In genomic region chr14:104094709-104095425, GRCh38 we compare ENCODE assay signal across 9 cellular contexts. TPM values are rescaled to one million over a fixed set of nuclear protein-coding genes. Genes with fewer than 3 reads are reported as not detected.
DNase-seq lines count a peak whose midpoint lies in the region; ATAC-seq and TF ChIP-seq lines count a peak whose summit lies in the region.
"Had no signal": no experiment of that assay in that cellular context is flagged by ENCODE, and none has a peak within 500 bp of the region (broad histone marks: within the 10 kb centered on the region; RNA-seq: fewer than 3 reads in every experiment).

No MANE protein-coding gene starts in this region.

- no peak for ATAC-seq in GM21786 (IDR thresholded peaks at IDR 0.05; ENCODE audit: unreplicated experiment)

- no peak for TF ChIP-seq POLR2A in uterus (IDR thresholded peaks at IDR 0.05)

- H2AFZ ChIP-seq in parathyroid adenoma, result peak overlapping the region; percentile 42

- no peaks in the 10 kb centered on the region for H3K36me3 ChIP-seq in parathyroid adenoma (ENCODE audit: control insufficient read depth, insufficient read depth, low read length)
- no peaks in the 10 kb centered on the region for H3K36me3 ChIP-seq in uterus

- TF ChIP-seq CTCF in foreskin fibroblast (IDR thresholded peaks at IDR 0.05; ENCODE audit: low read depth, low read length), result peak; percentile 62
- TF ChIP-seq CTCF in parathyroid adenoma (IDR thresholded peaks at IDR 0.05), result peak; percentile 91
- peak; percentile 45 to 74 (median 59) for TF ChIP-seq CTCF in uterus (IDR thresholded peaks at IDR 0.05)

- no peaks in the 10 kb centered on the region for H3K9me3 Mint-ChIP-seq in activated T-helper 2 cell treated with anti-CD3 and anti-CD28 coated beads, Interferon-gamma antibody, Interleukin-2, Interleukin-4, amounts not matched to agents 10 μg/mL and 5 μg/mL and 100 μg/mL, durations not matched to agents 14 hours and 24 hours and 36 hours

- DNase-seq in AML-193 (lab: John Stamatoyannopoulos, UW) (peak; percentile 2 to 11), HCEC 1CT (peak; percentile 4), foreskin fibroblast (peak; percentile 12 to 60), uterus (no peak)
- DNase-seq in activated T-helper 2 cell treated with anti-CD3 and anti-CD28 coated beads, Interferon-gamma antibody, Interleukin-2, Interleukin-4, amounts not matched to agents 10 μg/mL and 5 μg/mL and 100 μg/mL, durations not matched to agents 14 hours and 24 hours and 36 hours (ENCODE audit: low spot score), result peak; percentile 66

- no peaks in the 10 kb centered on the region for H3K9me3 ChIP-seq in parathyroid adenoma (ENCODE audit: control insufficient read depth, low read length)
- H3K9me3 ChIP-seq in uterus, result no peaks in the 10 kb centered on the region

- intact Hi-C loops in activated T-helper 2 cell treated with anti-CD3 and anti-CD28 coated beads, Interferon-gamma antibody, Interleukin-2, Interleukin-4, amounts not matched to agents 10 μg/mL and 5 μg/mL and 100 μg/mL, durations not matched to agents 14 hours and 24 hours and 36 hours (cut with micrococcal nuclease), result no loop called here
- intact Hi-C loops in uterus (cut with DNase I; ENCODE audit: low total_unique reads), result no loop called here

- H3K4me2 ChIP-seq in parathyroid adenoma (ENCODE audit: low read length), result no peak overlapping the region

- H3K4me1 Mint-ChIP-seq in activated T-helper 2 cell treated with anti-CD3 and anti-CD28 coated beads, Interferon-gamma antibody, Interleukin-2, Interleukin-4, amounts not matched to agents 10 μg/mL and 5 μg/mL and 100 μg/mL, durations not matched to agents 14 hours and 24 hours and 36 hours (ENCODE audit: low read depth), result peaks cover 4% of the 10 kb centered on the region

- H3K4me1 ChIP-seq in parathyroid adenoma (peaks cover 3% of the 10 kb centered on the region), uterus (no peaks in the 10 kb centered on the region)

- H3K27ac ChIP-seq in parathyroid adenoma (no peak overlapping the region), uterus (no peak overlapping the region)
- H3K27ac ChIP-seq: skin epidermis had no signal

- H3K27me3 Mint-ChIP-seq in activated T-helper 2 cell treated with anti-CD3 and anti-CD28 coated beads, Interferon-gamma antibody, Interleukin-2, Interleukin-4, amounts not matched to agents 10 μg/mL and 5 μg/mL and 100 μg/mL, durations not matched to agents 14 hours and 24 hours and 36 hours (ENCODE audit: low read depth), result no peaks in the 10 kb centered on the region

- no peak overlapping the region for H3K4me3 Mint-ChIP-seq in activated T-helper 2 cell treated with anti-CD3 and anti-CD28 coated beads, Interferon-gamma antibody, Interleukin-2, Interleukin-4, amounts not matched to agents 10 μg/mL and 5 μg/mL and 100 μg/mL, durations not matched to agents 14 hours and 24 hours and 36 hours (ENCODE audit: low read depth)

- no peak overlapping the region for H3K9ac ChIP-seq in parathyroid adenoma

- H3K27me3 ChIP-seq in parathyroid adenoma (ENCODE audit: control insufficient read depth, insufficient read depth, low read length) (no peaks in the 10 kb centered on the region), uterus (no peaks in the 10 kb centered on the region)

- H3K4me3 ChIP-seq in foreskin fibroblast (ENCODE audit: low read depth in 1 of 2, low read length in 2 of 2) (no peak overlapping the region), parathyroid adenoma (ENCODE audit: low read depth, low read length) (no peak overlapping the region), uterus (no peak overlapping the region)
- H3K4me3 ChIP-seq: skin epidermis had no signal

- H3K27ac Mint-ChIP-seq in activated T-helper 2 cell treated with anti-CD3 and anti-CD28 coated beads, Interferon-gamma antibody, Interleukin-2, Interleukin-4, amounts not matched to agents 10 μg/mL and 5 μg/mL and 100 μg/mL, durations not matched to agents 14 hours and 24 hours and 36 hours, result no peak overlapping the region

- no peaks in the 10 kb centered on the region for H3K79me2 ChIP-seq in parathyroid adenoma

- H3K36me3 Mint-ChIP-seq in activated T-helper 2 cell treated with anti-CD3 and anti-CD28 coated beads, Interferon-gamma antibody, Interleukin-2, Interleukin-4, amounts not matched to agents 10 μg/mL and 5 μg/mL and 100 μg/mL, durations not matched to agents 14 hours and 24 hours and 36 hours (ENCODE audit: low read depth), result no peaks in the 10 kb centered on the region

TF ChIP-seq in PFSK-1, 5 proteins besides CTCF, POLR2A, EP300 and RAD21:
- peak; percentile 56 for TF ChIP-seq FOXP2 (optimal IDR thresholded peaks at IDR 0.05; ENCODE audit: borderline replicate concordance, extremely low read depth, extremely low read length, insufficient read depth)
- TF ChIP-seq TAF1 (IDR thresholded peaks at IDR 0.05; ENCODE audit: borderline replicate concordance, insufficient read depth, low read length), result no peak

RNA-seq across cellular contexts. Expression of gene ASPG, which starts 9.4 kb away (rescaled TPM):
- polyA plus RNA-seq in PFSK-1 (2012; ENCODE audit: insufficient read length, low read depth), result not detected
- total RNA-seq in activated T-helper 2 cell treated with anti-CD3 and anti-CD28 coated beads, Interferon-gamma antibody, Interleukin-2, Interleukin-4, amounts not matched to agents 10 μg/mL and 5 μg/mL and 100 μg/mL, durations not matched to agents 14 hours and 24 hours and 36 hours, result not detected in 2 replicates
- 10 to 100 TPM in 1 of 4 donors, under 1 TPM in 2, not detected in 1; 0.41 to 16.2 (median 0.51) TPM for total RNA-seq in uterus

RNA-seq across cellular contexts. Expression of gene KIF26A, which starts 43.5 kb away (rescaled TPM):
- polyA plus RNA-seq in PFSK-1 (2012; ENCODE audit: insufficient read length, low read depth), result 73.2 TPM
- total RNA-seq in activated T-helper 2 cell treated with anti-CD3 and anti-CD28 coated beads, Interferon-gamma antibody, Interleukin-2, Interleukin-4, amounts not matched to agents 10 μg/mL and 5 μg/mL and 100 μg/mL, durations not matched to agents 14 hours and 24 hours and 36 hours, result 0.28 and 0.34 TPM in 2 replicates
- total RNA-seq in uterus, result 10 to 100 TPM in 1 of 4 donors, 1 to 10 TPM in 3; 4.1 to 10.5 (median 7.5) TPM

Comparison
In these comparisons a context has a peak if more than half of its experiments do, and no peak if none do; other contexts are left out.
1. DNase-seq: peak in AML-193 (2 of 2), HCEC 1CT (single experiment), activated T-helper 2 cell treated with anti-CD3 and anti-CD28 coated beads, Interferon-gamma antibody, Interleukin-2, Interleukin-4, amounts not matched to agents 10 μg/mL and 5 μg/mL and 100 μg/mL, durations not matched to agents 14 hours and 24 hours and 36 hours (single experiment) and foreskin fibroblast (2 of 2); none in uterus (0 of 2).
2. Peak in every context shown above with its lines, with median percentiles within 50 percentile points of each other: CTCF ChIP-seq.